In genomic region chr6:93468291-93468690, GRCh38 we compare ENCODE assay signal across 13 cellular contexts. TPM values are rescaled to one million over a fixed set of nuclear protein-coding genes. Genes with fewer than 3 reads are reported as not detected.
DNase-seq lines count a peak whose midpoint lies in the region; ATAC-seq and TF ChIP-seq lines count a peak whose summit lies in the region.
"Had no signal": no experiment of that assay in that cellular context is flagged by ENCODE, and none has a peak within 500 bp of the region (broad histone marks: within the 10 kb centered on the region; RNA-seq: fewer than 3 reads in every experiment).

No MANE protein-coding gene starts in this region.

- no peaks in the 10 kb centered on the region for H3K27me3 ChIP-seq in Panc1 (ENCODE audit: control insufficient read depth, insufficient read depth, low read length)
- H3K27me3 ChIP-seq in fibroblast of lung (ENCODE audit: control insufficient read depth, insufficient read depth, low read length), result no peaks in the 10 kb centered on the region
- H3K27me3 ChIP-seq: tibial artery had no signal

- H3K4me3 ChIP-seq in Panc1 (ENCODE audit: low read depth in 2 of 2, low read length in 2 of 2), result no peak overlapping the region
- no peak overlapping the region for H3K4me3 ChIP-seq in fibroblast of lung (replicated peaks in 1 of 4; ENCODE audit: control extremely low read depth in 1 of 4, insufficient read depth in 1 of 4, low read depth in 3 of 4, low read length in 4 of 4)
- H3K4me3 ChIP-seq: tibial artery had no signal

- no peaks in the 10 kb centered on the region for H4K20me1 ChIP-seq in fibroblast of lung (ENCODE audit: control insufficient read depth, extremely low read depth, insufficient read depth, low read length)

- POLR2A ChIA-PET in Panc1 (lab: Charles Lee) (no interaction called here), T-cell (lab: Charles Lee) (no interaction called here)

- no TSS peak for BruUV-seq in Panc1 (replicated peaks; lab: Mats Ljungman, UMichigan)

- H3K27me3 Mint-ChIP-seq in T-cell, result no peaks in the 10 kb centered on the region

- in situ Hi-C loops in Panc1 (cut with HindIII; ENCODE audit: low pct_unique_long_range_greater_than_20kb, low sequenced_read_pairs), result no loop called here

- no peak overlapping the region for H3K27ac Mint-ChIP-seq in T-cell
- H3K27ac Mint-ChIP-seq: naive B cell had no signal

- no peaks in the 10 kb centered on the region for H3K9me3 ChIP-seq in Panc1 (ENCODE audit: control insufficient read depth, insufficient read depth, low read depth, low read length)
- H3K9me3 ChIP-seq in fibroblast of lung (ENCODE audit: control insufficient read depth, insufficient read depth, low read depth, low read length), result no peaks in the 10 kb centered on the region
- H3K9me3 ChIP-seq: tibial artery had no signal

- no peak overlapping the region for H2AFZ ChIP-seq in fibroblast of lung (ENCODE audit: low read length)

- H3K4me1 Mint-ChIP-seq in T-cell, result no peaks in the 10 kb centered on the region
- H3K4me1 Mint-ChIP-seq: naive B cell had no signal

- no peak overlapping the region for H3K4me3 Mint-ChIP-seq in T-cell
- H3K4me3 Mint-ChIP-seq: naive B cell had no signal

- DNase-seq in HT1080 (ENCODE audit: low read depth), result peak; percentile 45
- peak; percentile 10 for DNase-seq in Panc1 (ENCODE audit: low read depth, low spot score)
- DNase-seq in fibroblast of lung (ENCODE audit: low read depth in 2 of 2), result peak; percentile 65 to 69
- DNase-seq in renal cortical epithelial cell (ENCODE audit: low read depth), result peak; percentile 49
- DNase-seq in T-cell, result no peak
- DNase-seq: cerebellar nuclear complex; naive B cell; NCI-H1417 treated with DMSO at 0.1 percent for 48 hours; stimulated activated CD4-positive, alpha-beta T cell treated with anti-CD3 and anti-CD28 coated beads, Interleukin-12 subunit alpha, Interleukin-12 subunit beta, amount 100 ng/mL, for 4 hours; tibial artery had no signal

- H3K79me2 ChIP-seq in fibroblast of lung (ENCODE audit: control insufficient read depth, insufficient read depth, low read length), result no peaks in the 10 kb centered on the region

- H3K4me1 ChIP-seq in Panc1 (ENCODE audit: control insufficient read depth, insufficient read depth, low read length) (peaks cover 6% of the 10 kb centered on the region), fibroblast of lung (ENCODE audit: control insufficient read depth, extremely low read depth, insufficient read depth, low read length) (no peaks in the 10 kb centered on the region)
- H3K4me1 ChIP-seq: tibial artery had no signal

- intact Hi-C loops in Panc1 (cut with micrococcal nuclease; ENCODE audit: unreplicated experiment), result no loop called here

- no peak for ATAC-seq in Panc1
- no peak for ATAC-seq in HG02884 (IDR thresholded peaks at IDR 0.05; ENCODE audit: unreplicated experiment)
- no peak for ATAC-seq in HG03378 (IDR thresholded peaks at IDR 0.05; ENCODE audit: unreplicated experiment)
- no peak for ATAC-seq in T-cell (replicated peaks in 1 of 4)

- no peaks in the 10 kb centered on the region for H3K36me3 Mint-ChIP-seq in T-cell
- H3K36me3 Mint-ChIP-seq: naive B cell had no signal

- no peak overlapping the region for H3K4me2 ChIP-seq in fibroblast of lung (ENCODE audit: extremely low read depth, insufficient read depth, low read length)

- CTCF ChIA-PET in Panc1 (lab: Charles Lee), result no interaction called here
- CTCF ChIA-PET in T-cell (lab: Charles Lee), result no interaction called here

- H3K27ac ChIP-seq in Panc1 (ENCODE audit: low read length) (peak overlapping the region; percentile 51; the same call in 1 of the 2 replicates), fibroblast of lung (ENCODE audit: insufficient read depth, low read length) (no peak overlapping the region)
- H3K27ac ChIP-seq: tibial artery had no signal

- H3K9me3 Mint-ChIP-seq in T-cell, result peaks cover 9% of the 10 kb centered on the region in 3 donors

- no peaks in the 10 kb centered on the region for H3K36me3 ChIP-seq in Panc1 (ENCODE audit: control insufficient read depth, insufficient read depth, low read length)
- no peaks in the 10 kb centered on the region for H3K36me3 ChIP-seq in fibroblast of lung (ENCODE audit: control insufficient read depth, insufficient read depth, low read length)
- H3K36me3 ChIP-seq: tibial artery had no signal

- no peak overlapping the region for H3K9ac ChIP-seq in fibroblast of lung (ENCODE audit: insufficient read depth, low read length)

- TF ChIP-seq CTCF in Panc1 (IDR thresholded peaks at IDR 0.05), result no peak
- no peak for TF ChIP-seq CTCF in fibroblast of lung (conservative IDR thresholded peaks at IDR 0.05 in 1 of 2, IDR thresholded peaks at IDR 0.05 in 1 of 2; ENCODE audit: low read depth in 1 of 2, low read length in 2 of 2)

RNA-seq across cellular contexts. Expression of gene EPHA7, which starts 48.9 kb away (rescaled TPM):
- total RNA-seq in HT1080 (2014; rRNA removed; shearing (Covaris generic)), result 0.03 TPM in 1 of 2 replicates, not detected in the other
- polyA plus RNA-seq in HT1080 (2015; cell fraction: cytosol; rRNA removed), result not detected in 2 replicates
- polyA plus RNA-seq in HT1080 (2015; cell fraction: nucleus; rRNA removed), result not detected in 2 replicates
- total RNA-seq in Panc1 (2021; ENCODE audit: unreplicated experiment) (8.6 TPM), fibroblast of lung (under 0.01 TPM in 1 of 2 replicates, not detected in the other), renal cortical epithelial cell (0.87 and 2.0 TPM in 2 replicates), T-cell (under 1 TPM in 1 of 5 donors, not detected in 4; 0.06 TPM)
- 4.6 TPM for polyA plus RNA-seq in Panc1 (2012; ENCODE audit: insufficient read length)
- 0.03 TPM in 1 of 2 replicates, not detected in the other for polyA plus RNA-seq in fibroblast of lung
- not detected in 2 replicates for polyA plus RNA-seq in fibroblast of lung (2012)
- polyA minus RNA-seq in fibroblast of lung (ENCODE audit: low replicate concordance), result not detected in 2 replicates
- total RNA-seq: T-helper 1 cell treated with Interleukin-12 subunit alpha and Interleukin-12 subunit beta and Interleukin-4 antibody, amounts not matched to agents 30 ng/mL and 1 ng/mL, for 36 hours had no signal

Comparison
In these comparisons a context has a peak if more than half of its experiments do, and no peak if none do; other contexts are left out.
1. DNase-seq: peak in HT1080 (single experiment), Panc1 (single experiment), fibroblast of lung (2 of 2) and renal cortical epithelial cell (single experiment); none in T-cell (0 of 34).